29 cellular contexts compared by ENCODE assay signal in the genomic region with DNA sequence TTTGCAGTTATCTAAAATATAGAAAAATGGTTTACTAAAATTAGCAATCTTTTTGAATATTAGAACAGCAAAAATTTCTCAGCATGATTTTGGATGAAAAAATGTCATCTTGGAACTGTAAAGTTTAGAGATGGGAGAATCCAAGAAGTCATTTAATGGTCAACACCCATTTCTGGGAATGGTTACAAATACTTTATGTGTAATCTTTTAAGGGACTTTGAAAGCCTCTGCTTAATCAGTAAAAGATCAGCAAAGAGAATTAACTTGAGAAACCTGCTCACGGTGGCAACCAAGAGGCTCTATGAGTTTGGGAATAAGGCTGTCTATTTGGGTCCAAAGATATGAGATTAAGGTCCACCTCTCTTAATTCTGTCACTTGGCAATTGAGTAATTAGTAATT. TPM values are rescaled to one million over a fixed set of nuclear protein-coding genes. Genes with fewer than 3 reads are reported as not detected.
"Had no signal": no experiment of that assay in that cellular context is flagged by ENCODE, and none has a peak within 500 bp of the region (broad histone marks: within the 10 kb centered on the region; RNA-seq: fewer than 3 reads in every experiment).

No MANE protein-coding gene starts in this region.

- H3K4me3 ChIP-seq: colonic mucosa, left lung, lower lobe of right lung, pancreas, smooth muscle cell, suprapubic skin, transverse colon, upper lobe of right lung, vagina had no signal

- H3K4me2 ChIP-seq: smooth muscle cell had no signal

- ATAC-seq: esophagus mucosa; left lung; lower lobe of right lung; natural killer cell; pancreas; sciatic nerve; stimulated activated naive CD8-positive, alpha-beta T cell treated with anti-CD3 and anti-CD28 coated beads, Interleukin-15, amount 100 ng/mL, for 72 hours; upper lobe of right lung had no signal

- H3K27ac ChIP-seq: colonic mucosa, epithelial cell of prostate, left lung, lower lobe of right lung, neutrophil, pancreas, suprapubic skin, transverse colon, upper lobe of right lung, vagina had no signal

- H3K9me3 ChIP-seq: colonic mucosa, left lung, lower lobe of right lung, neutrophil, pancreas, suprapubic skin, transverse colon, upper lobe of right lung, vagina had no signal

- H3K4me1 ChIP-seq: colonic mucosa, left lung, lower lobe of right lung, suprapubic skin, upper lobe of right lung had no signal

- H3K27me3 ChIP-seq: colonic mucosa, left lung, neutrophil, pancreas, suprapubic skin, transverse colon, upper lobe of right lung, vagina had no signal

- H3K36me3 ChIP-seq: colonic mucosa, lower lobe of right lung, neutrophil, pancreas had no signal

- DNase-seq: colonic mucosa; effector CD8-positive, alpha-beta T cell; endodermal cell; foreskin melanocyte; hypothalamus; immature natural killer cell; islet precursor cell; left lung; lower lobe of right lung; natural killer cell; pancreas; stimulated activated CD4-positive, alpha-beta T cell treated with anti-CD3 and anti-CD28 coated beads, Interleukin-12 subunit alpha, Interleukin-12 subunit beta, amount 100 ng/mL, for 4 hours; stimulated activated CD4-positive, alpha-beta T cell treated with anti-CD3 and anti-CD28 coated beads, Interleukin-1b, Interleukin-23, amount 100 ng/mL, for 48 hours; stimulated activated CD4-positive, alpha-beta T cell treated with anti-CD3 and anti-CD28 coated beads, Interleukin-4, amount 100 ng/mL, for 1 hour; stimulated activated CD8-positive, alpha-beta memory T cell treated with anti-CD3 and anti-CD28 coated beads, Interleukin-4, amount 100 ng/mL, for 48 hours; stimulated activated naive CD4-positive, alpha-beta T cell; stimulated activated naive CD8-positive, alpha-beta T cell treated with anti-CD3 and anti-CD28 coated beads, Interleukin-15, amount 100 ng/mL, for 72 hours; transverse colon; upper lobe of right lung had no signal

RNA-seq across cellular contexts. Expression of a gene that starts 45.6 kb away (rescaled TPM):
- total RNA-seq: esophagus mucosa, left lung, lower lobe of right lung, mesenteric fat pad, natural killer cell, posterior vena cava, sciatic nerve, upper lobe of right lung, vagina had no signal
- polyA plus RNA-seq: fibroblast of lung, immature natural killer cell had no signal
